In the genomic region with DNA sequence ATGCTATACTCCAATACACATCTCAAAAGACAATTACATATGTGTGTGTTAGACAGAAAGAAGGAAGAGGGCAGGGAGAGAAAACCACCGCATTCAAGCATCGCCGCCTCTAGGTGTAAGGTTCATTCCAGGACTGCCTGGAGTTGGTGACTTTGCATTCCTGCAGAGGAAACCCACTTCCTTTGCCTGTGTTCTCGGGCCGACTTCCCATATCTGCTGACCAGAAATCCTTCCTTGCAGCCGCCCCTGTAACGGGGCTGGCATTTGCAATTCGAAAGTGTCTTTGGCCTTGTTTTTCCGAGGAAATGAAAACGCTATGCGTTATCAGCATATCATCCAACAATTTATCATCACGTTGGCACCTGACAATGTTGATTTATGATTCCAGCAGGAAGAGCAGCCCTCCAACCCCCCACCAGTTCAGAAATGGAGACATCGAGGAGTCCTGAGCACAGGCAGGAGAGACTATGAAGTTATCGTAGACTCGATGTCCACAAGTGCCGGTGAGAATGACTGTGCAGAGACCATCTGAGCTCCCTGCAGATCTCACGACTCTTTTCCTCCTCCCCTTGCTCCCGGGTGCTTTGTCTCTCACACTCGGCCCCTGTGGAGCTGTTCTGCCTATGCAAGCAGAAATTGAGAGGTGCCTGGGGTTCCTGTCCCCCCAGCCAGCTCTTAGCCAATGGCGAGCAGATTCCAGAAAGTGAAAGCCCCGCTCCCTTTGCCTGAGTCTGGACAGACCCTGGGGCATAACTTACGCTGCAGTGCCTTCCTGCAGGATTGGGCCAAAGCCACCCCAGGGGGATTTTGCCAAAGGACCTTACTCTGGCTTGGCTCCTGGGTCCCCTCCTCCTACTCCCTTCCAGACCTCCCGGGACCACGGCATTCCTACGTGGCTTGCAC, we compare ENCODE assay signal across 1 cellular context.
TF ChIP-seq lines count a peak whose summit lies in the region.

No MANE protein-coding gene starts in this region.

TF ChIP-seq in GM23338, 12 proteins besides CTCF, POLR2A, EP300 and RAD21 (continued from another document):
- TF ChIP-seq, protein P1, sequence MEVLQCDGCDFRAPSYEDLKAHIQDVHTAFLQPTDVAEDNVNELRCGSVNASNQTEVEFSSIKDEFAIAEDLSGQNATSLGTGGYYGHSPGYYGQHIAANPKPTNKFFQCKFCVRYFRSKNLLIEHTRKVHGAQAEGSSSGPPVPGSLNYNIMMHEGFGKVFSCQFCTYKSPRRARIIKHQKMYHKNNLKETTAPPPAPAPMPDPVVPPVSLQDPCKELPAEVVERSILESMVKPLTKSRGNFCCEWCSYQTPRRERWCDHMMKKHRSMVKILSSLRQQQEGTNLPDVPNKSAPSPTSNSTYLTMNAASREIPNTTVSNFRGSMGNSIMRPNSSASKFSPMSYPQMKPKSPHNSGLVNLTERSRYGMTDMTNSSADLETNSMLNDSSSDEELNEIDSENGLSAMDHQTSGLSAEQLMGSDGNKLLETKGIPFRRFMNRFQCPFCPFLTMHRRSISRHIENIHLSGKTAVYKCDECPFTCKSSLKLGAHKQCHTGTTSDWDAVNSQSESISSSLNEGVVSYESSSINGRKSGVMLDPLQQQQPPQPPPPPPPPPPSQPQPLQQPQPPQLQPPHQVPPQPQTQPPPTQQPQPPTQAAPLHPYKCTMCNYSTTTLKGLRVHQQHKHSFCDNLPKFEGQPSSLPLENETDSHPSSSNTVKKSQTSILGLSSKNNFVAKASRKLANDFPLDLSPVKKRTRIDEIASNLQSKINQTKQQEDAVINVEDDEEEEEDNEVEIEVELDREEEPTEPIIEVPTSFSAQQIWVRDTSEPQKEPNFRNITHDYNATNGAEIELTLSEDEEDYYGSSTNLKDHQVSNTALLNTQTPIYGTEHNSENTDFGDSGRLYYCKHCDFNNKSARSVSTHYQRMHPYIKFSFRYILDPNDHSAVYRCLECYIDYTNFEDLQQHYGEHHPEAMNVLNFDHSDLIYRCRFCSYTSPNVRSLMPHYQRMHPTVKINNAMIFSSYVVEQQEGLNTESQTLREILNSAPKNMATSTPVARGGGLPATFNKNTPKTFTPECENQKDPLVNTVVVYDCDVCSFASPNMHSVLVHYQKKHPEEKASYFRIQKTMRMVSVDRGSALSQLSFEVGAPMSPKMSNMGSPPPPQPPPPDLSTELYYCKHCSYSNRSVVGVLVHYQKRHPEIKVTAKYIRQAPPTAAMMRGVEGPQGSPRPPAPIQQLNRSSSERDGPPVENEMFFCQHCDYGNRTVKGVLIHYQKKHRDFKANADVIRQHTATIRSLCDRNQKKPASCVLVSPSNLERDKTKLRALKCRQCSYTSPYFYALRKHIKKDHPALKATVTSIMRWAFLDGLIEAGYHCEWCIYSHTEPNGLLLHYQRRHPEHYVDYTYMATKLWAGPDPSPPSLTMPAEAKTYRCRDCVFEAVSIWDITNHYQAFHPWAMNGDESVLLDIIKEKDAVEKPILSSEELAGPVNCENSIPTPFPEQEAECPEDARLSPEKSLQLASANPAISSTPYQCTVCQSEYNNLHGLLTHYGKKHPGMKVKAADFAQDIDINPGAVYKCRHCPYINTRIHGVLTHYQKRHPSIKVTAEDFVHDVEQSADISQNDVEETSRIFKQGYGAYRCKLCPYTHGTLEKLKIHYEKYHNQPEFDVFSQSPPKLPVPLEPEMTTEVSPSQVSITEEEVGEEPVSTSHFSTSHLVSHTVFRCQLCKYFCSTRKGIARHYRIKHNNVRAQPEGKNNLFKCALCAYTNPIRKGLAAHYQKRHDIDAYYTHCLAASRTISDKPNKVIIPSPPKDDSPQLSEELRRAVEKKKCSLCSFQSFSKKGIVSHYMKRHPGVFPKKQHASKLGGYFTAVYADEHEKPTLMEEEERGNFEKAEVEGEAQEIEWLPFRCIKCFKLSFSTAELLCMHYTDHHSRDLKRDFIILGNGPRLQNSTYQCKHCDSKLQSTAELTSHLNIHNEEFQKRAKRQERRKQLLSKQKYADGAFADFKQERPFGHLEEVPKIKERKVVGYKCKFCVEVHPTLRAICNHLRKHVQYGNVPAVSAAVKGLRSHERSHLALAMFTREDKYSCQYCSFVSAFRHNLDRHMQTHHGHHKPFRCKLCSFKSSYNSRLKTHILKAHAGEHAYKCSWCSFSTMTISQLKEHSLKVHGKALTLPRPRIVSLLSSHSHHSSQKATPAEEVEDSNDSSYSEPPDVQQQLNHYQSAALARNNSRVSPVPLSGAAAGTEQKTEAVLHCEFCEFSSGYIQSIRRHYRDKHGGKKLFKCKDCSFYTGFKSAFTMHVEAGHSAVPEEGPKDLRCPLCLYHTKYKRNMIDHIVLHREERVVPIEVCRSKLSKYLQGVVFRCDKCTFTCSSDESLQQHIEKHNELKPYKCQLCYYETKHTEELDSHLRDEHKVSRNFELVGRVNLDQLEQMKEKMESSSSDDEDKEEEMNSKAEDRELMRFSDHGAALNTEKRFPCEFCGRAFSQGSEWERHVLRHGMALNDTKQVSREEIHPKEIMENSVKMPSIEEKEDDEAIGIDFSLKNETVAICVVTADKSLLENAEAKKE (CRISPR knock-in tag; IDR thresholded peaks at IDR 0.05) = no peak
